Comparison of ENCODE assay signal across 1 cellular context in the genomic region with DNA sequence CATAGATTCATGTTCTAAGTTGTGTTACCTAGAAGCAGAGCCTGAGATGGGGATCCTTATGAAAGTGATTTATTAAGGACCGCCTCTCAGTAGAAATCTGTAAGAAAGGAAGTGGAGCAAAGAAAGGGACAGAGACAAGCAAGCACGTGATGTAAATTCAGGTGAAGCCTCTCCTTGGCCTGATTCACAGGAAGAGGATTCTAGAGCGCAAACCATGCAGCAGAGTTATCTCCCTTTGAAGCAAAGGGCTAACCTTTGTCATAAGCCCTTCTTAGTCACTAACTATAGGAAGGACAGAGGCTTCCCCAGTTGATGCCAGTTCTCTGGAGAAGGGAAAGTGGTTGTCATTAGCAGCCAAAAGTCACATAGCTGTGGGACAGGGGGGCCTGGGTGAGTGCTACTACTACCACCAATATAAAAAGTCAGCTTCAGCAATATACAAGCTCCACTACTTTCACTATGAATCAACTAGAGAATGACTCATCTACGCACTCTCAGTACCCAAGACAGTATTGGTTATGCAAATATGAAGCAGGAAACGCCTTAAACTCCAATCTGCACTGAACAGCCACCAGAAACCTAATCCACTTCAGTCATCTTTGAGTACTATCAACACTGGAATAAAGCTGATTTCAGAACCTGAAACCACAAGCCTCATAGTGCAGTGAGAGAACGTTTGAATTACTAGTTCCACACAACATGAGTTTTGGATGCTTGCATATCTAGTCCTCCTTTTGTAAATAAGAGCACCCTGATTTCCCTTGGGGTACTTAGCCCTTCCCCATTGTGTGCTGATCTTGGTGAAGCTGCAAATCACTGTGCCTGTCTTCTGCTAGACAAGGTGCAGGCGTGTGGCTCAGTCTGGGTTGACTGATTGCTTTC.
TF ChIP-seq lines count a peak whose summit lies in the region.

No MANE protein-coding gene starts in this region.

TF ChIP-seq in K562, 482 proteins besides CTCF, POLR2A, EP300 and RAD21 (continued from another document and continues in another):
- TF ChIP-seq BRF2 (IDR thresholded peaks at IDR 0.05; ENCODE audit: borderline replicate concordance, insufficient read depth, insufficient read length) (no peak), DEAF1 (CRISPR knock-in tag; IDR thresholded peaks at IDR 0.05) (no peak), HNRNPH1 (optimal IDR thresholded peaks at IDR 0.05; ENCODE audit: low read depth, low read length) (no peak), U2AF2 (optimal IDR thresholded peaks at IDR 0.05; ENCODE audit: low read depth, low read length) (no peak), FUS (optimal IDR thresholded peaks at IDR 0.05; ENCODE audit: low read depth, low read length) (no peak), CLOCK (CRISPR knock-in tag; IDR thresholded peaks at IDR 0.05; ENCODE audit: borderline replicate concordance) (no peak), GTF3C2 (IDR thresholded peaks at IDR 0.05; ENCODE audit: borderline replicate concordance, extremely low read depth, insufficient read length) (no peak), NR3C1 (CRISPR knock-in tag; IDR thresholded peaks at IDR 0.05) (no peak), ZC3H4 (CRISPR knock-in tag; IDR thresholded peaks at IDR 0.05; ENCODE audit: borderline replicate concordance) (no peak), ZKSCAN3 (CRISPR knock-in tag; IDR thresholded peaks at IDR 0.05) (no peak), PHF20 (IDR thresholded peaks at IDR 0.05; ENCODE audit: partially characterized antibody) (no peak), SMAD1 (IDR thresholded peaks at IDR 0.05; ENCODE audit: low read depth, low read length, partially characterized antibody) (no peak), MTA3 (IDR thresholded peaks at IDR 0.05; ENCODE audit: borderline replicate concordance) (0 out of 2 replicates have a peak, but pooled peaks have one; percentile 40), CBX5 (IDR thresholded peaks at IDR 0.05; ENCODE audit: borderline replicate concordance, low read depth) (no peak), FOXJ2 (tag; IDR thresholded peaks at IDR 0.05) (no peak), STAG1 (CRISPR knock-in tag; IDR thresholded peaks at IDR 0.05; ENCODE audit: borderline replicate concordance) (no peak), CREB1 (IDR thresholded peaks at IDR 0.05) (peak; percentile 46; the same call in 1 of the 2 replicates), CREB1 (CRISPR knock-in tag; IDR thresholded peaks at IDR 0.05) (no peak), ZNF232 (CRISPR knock-in tag; IDR thresholded peaks at IDR 0.05) (no peak), NR1H2 (CRISPR knock-in tag; IDR thresholded peaks at IDR 0.05) (no peak), SMARCC2 (IDR thresholded peaks at IDR 0.05; ENCODE audit: low read depth) (peak; percentile 77), TFAM (CRISPR knock-in tag; conservative IDR thresholded peaks at IDR 0.05) (no peak), ZBED1 (IDR thresholded peaks at IDR 0.05) (no peak), MECOM (CRISPR knock-in tag; IDR thresholded peaks at IDR 0.05) (0 out of 2 replicates have a peak, but pooled peaks have one; percentile 29), ELK1 (CRISPR knock-in tag; IDR thresholded peaks at IDR 0.05) (no peak), ZNF436 (CRISPR knock-in tag; IDR thresholded peaks at IDR 0.05) (no peak), HES1 (IDR thresholded peaks at IDR 0.05; ENCODE audit: low read depth) (peak; percentile 91), ARNT (IDR thresholded peaks at IDR 0.05) (0 out of 4 replicates have a peak, but pooled peaks of 1 of the 2 experiments have one; percentile 52), ZZZ3 (IDR thresholded peaks at IDR 0.05) (no peak), RBM17 (IDR thresholded peaks at IDR 0.05; ENCODE audit: borderline replicate concordance, low read depth, low read length) (no peak), POLR2AphosphoS2 (IDR thresholded peaks at IDR 0.05; ENCODE audit: low read length) (no peak), MEF2A (IDR thresholded peaks at IDR 0.05; ENCODE audit: control insufficient read depth, low read depth, low read length) (no peak), PTTG1 (tag; IDR thresholded peaks at IDR 0.05; ENCODE audit: low read depth) (no peak), RFX5 (IDR thresholded peaks at IDR 0.05; ENCODE audit: low read depth, low read length) (no peak)
- TF ChIP-seq, protein P1, sequence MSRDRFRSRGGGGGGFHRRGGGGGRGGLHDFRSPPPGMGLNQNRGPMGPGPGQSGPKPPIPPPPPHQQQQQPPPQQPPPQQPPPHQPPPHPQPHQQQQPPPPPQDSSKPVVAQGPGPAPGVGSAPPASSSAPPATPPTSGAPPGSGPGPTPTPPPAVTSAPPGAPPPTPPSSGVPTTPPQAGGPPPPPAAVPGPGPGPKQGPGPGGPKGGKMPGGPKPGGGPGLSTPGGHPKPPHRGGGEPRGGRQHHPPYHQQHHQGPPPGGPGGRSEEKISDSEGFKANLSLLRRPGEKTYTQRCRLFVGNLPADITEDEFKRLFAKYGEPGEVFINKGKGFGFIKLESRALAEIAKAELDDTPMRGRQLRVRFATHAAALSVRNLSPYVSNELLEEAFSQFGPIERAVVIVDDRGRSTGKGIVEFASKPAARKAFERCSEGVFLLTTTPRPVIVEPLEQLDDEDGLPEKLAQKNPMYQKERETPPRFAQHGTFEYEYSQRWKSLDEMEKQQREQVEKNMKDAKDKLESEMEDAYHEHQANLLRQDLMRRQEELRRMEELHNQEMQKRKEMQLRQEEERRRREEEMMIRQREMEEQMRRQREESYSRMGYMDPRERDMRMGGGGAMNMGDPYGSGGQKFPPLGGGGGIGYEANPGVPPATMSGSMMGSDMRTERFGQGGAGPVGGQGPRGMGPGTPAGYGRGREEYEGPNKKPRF (IDR thresholded peaks at IDR 0.05; ENCODE audit: low read depth, low read length): no peak
- TF ChIP-seq, protein P2, sequence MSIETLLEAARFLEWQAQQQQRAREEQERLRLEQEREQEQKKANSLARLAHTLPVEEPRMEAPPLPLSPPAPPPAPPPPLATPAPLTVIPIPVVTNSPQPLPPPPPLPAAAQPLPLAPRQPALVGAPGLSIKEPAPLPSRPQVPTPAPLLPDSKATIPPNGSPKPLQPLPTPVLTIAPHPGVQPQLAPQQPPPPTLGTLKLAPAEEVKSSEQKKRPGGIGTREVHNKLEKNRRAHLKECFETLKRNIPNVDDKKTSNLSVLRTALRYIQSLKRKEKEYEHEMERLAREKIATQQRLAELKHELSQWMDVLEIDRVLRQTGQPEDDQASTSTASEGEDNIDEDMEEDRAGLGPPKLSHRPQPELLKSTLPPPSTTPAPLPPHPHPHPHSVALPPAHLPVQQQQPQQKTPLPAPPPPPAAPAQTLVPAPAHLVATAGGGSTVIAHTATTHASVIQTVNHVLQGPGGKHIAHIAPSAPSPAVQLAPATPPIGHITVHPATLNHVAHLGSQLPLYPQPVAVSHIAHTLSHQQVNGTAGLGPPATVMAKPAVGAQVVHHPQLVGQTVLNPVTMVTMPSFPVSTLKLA (conservative IDR thresholded peaks at IDR 0.05): no peak; a peak in 1 of 4 replicates
- TF ChIP-seq, protein P3, sequence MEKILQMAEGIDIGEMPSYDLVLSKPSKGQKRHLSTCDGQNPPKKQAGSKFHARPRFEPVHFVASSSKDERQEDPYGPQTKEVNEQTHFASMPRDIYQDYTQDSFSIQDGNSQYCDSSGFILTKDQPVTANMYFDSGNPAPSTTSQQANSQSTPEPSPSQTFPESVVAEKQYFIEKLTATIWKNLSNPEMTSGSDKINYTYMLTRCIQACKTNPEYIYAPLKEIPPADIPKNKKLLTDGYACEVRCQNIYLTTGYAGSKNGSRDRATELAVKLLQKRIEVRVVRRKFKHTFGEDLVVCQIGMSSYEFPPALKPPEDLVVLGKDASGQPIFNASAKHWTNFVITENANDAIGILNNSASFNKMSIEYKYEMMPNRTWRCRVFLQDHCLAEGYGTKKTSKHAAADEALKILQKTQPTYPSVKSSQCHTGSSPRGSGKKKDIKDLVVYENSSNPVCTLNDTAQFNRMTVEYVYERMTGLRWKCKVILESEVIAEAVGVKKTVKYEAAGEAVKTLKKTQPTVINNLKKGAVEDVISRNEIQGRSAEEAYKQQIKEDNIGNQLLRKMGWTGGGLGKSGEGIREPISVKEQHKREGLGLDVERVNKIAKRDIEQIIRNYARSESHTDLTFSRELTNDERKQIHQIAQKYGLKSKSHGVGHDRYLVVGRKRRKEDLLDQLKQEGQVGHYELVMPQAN (IDR thresholded peaks at IDR 0.05; ENCODE audit: borderline replicate concordance): no peak
- TF ChIP-seq, protein P4, sequence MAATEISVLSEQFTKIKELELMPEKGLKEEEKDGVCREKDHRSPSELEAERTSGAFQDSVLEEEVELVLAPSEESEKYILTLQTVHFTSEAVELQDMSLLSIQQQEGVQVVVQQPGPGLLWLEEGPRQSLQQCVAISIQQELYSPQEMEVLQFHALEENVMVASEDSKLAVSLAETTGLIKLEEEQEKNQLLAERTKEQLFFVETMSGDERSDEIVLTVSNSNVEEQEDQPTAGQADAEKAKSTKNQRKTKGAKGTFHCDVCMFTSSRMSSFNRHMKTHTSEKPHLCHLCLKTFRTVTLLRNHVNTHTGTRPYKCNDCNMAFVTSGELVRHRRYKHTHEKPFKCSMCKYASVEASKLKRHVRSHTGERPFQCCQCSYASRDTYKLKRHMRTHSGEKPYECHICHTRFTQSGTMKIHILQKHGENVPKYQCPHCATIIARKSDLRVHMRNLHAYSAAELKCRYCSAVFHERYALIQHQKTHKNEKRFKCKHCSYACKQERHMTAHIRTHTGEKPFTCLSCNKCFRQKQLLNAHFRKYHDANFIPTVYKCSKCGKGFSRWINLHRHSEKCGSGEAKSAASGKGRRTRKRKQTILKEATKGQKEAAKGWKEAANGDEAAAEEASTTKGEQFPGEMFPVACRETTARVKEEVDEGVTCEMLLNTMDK (IDR thresholded peaks at IDR 0.05; ENCODE audit: borderline replicate concordance, insufficient read depth, low read depth, low read length, poor library complexity, severe bottlenecking): no peak
